Comparison of ENCODE assay signal across 31 cellular contexts in the genomic region with DNA sequence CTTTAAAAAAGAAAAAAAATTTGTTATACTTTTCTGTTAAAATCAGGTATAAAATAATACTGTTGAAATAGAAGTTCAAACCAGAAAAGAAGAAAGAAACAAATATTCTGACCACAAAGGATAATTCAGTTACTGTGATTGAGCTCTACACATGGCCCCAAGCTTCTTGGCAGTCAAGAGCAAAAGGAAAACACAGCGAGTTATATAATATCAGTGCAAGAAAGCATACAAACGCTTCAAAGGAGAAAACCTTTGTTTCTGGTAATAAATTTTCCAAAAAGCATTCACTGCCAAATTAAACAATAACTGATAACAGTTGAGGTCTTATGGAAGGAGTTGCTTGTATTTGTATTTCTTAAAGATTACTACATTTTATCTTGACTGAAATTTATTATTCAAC. TPM values are rescaled to one million over a fixed set of nuclear protein-coding genes. Genes with fewer than 3 reads are reported as not detected.
"Had no signal": no experiment of that assay in that cellular context is flagged by ENCODE, and none has a peak within 500 bp of the region (broad histone marks: within the 10 kb centered on the region; RNA-seq: fewer than 3 reads in every experiment).

No MANE protein-coding gene starts in this region.

- H3K27me3 Mint-ChIP-seq: naive B cell; progenitor cell of endocrine pancreas; stimulated activated naive B cell treated with anti-CD40 and anti-IgM and Interleukin-4, amounts not matched to agents 10 μg/mL and 1 μg/mL and 100 μg/mL, for 72 hours; stimulated activated naive CD8-positive, alpha-beta T cell treated with anti-CD3 and anti-CD28 coated beads, Interleukin-15, Interleukin-2, amounts not matched to agents 100 ng/mL and 50 ng/mL, for 24 hours had no signal

- H3K36me3 Mint-ChIP-seq: naive B cell; naive thymus-derived CD8-positive, alpha-beta T cell; stimulated activated effector memory CD8-positive, alpha-beta T cell treated with anti-CD3 and anti-CD28 coated beads, Interleukin-12 subunit alpha, Interleukin-12 subunit beta, amount 100 ng/mL, for 72 hours; stimulated activated naive B cell treated with anti-CD40 and anti-IgM and Interleukin-4, amounts not matched to agents 10 μg/mL and 1 μg/mL and 100 μg/mL, for 72 hours had no signal

- H3K27ac Mint-ChIP-seq: naive B cell; naive thymus-derived CD8-positive, alpha-beta T cell; nephron progenitor cell; progenitor cell of endocrine pancreas; stimulated activated effector memory CD8-positive, alpha-beta T cell treated with anti-CD3 and anti-CD28 coated beads, Interleukin-12 subunit alpha, Interleukin-12 subunit beta, amount 100 ng/mL, for 72 hours; stimulated activated naive B cell treated with anti-CD40 and anti-IgM and Interleukin-4, amounts not matched to agents 10 μg/mL and 1 μg/mL and 100 μg/mL, for 72 hours; stimulated activated naive CD8-positive, alpha-beta T cell treated with anti-CD3 and anti-CD28 coated beads, Interleukin-15, Interleukin-2, amounts not matched to agents 100 ng/mL and 50 ng/mL, for 24 hours had no signal

- H3K9me3 ChIP-seq: neutrophil, right lobe of liver, spleen, stomach, thoracic aorta, thyroid gland, tibial nerve, upper lobe of left lung, vagina had no signal

- ATAC-seq: naive thymus-derived CD8-positive, alpha-beta T cell; psoas muscle; right cardiac atrium; right lobe of liver; stimulated activated effector memory CD8-positive, alpha-beta T cell treated with anti-CD3 and anti-CD28 coated beads, Interleukin-12 subunit alpha, Interleukin-12 subunit beta, amount 100 ng/mL, for 72 hours; stimulated activated naive B cell treated with anti-CD40 and anti-IgM and Interleukin-4, amounts not matched to agents 10 μg/mL and 1 μg/mL and 100 μg/mL, for 72 hours had no signal

- H3K4me3 Mint-ChIP-seq: naive B cell; naive thymus-derived CD8-positive, alpha-beta T cell; nephron progenitor cell; neural crest cell; stimulated activated effector memory CD8-positive, alpha-beta T cell treated with anti-CD3 and anti-CD28 coated beads, Interleukin-12 subunit alpha, Interleukin-12 subunit beta, amount 100 ng/mL, for 72 hours; stimulated activated naive B cell treated with anti-CD40 and anti-IgM and Interleukin-4, amounts not matched to agents 10 μg/mL and 1 μg/mL and 100 μg/mL, for 72 hours; stimulated activated naive CD8-positive, alpha-beta T cell treated with anti-CD3 and anti-CD28 coated beads, Interleukin-15, Interleukin-2, amounts not matched to agents 100 ng/mL and 50 ng/mL, for 24 hours had no signal

- H3K4me1 Mint-ChIP-seq: naive B cell; naive thymus-derived CD8-positive, alpha-beta T cell; nephron progenitor cell; neural crest cell; stimulated activated effector memory CD8-positive, alpha-beta T cell treated with anti-CD3 and anti-CD28 coated beads, Interleukin-12 subunit alpha, Interleukin-12 subunit beta, amount 100 ng/mL, for 72 hours; stimulated activated naive B cell treated with anti-CD40 and anti-IgM and Interleukin-4, amounts not matched to agents 10 μg/mL and 1 μg/mL and 100 μg/mL, for 72 hours had no signal

- H3K4me3 ChIP-seq: psoas muscle, right lobe of liver, skin epidermis, smooth muscle cell, spleen, stomach, thoracic aorta, thyroid gland, tibial nerve, upper lobe of left lung, vagina had no signal

- H3K36me3 ChIP-seq: neutrophil, right lobe of liver, spleen, stomach, thoracic aorta, thyroid gland, tibial nerve, upper lobe of left lung, vagina had no signal

- DNase-seq: naive B cell; naive thymus-derived CD8-positive, alpha-beta T cell; nephron progenitor cell; nucleus accumbens; posterior cingulate gyrus; psoas muscle; right cardiac atrium; right lobe of liver; spleen; stimulated activated CD4-positive, alpha-beta T cell treated with anti-CD3 and anti-CD28 coated beads, Interleukin-15, amount 100 ng/mL, for 24 hours; stimulated activated CD4-positive, alpha-beta T cell treated with anti-CD3 and anti-CD28 coated beads, Interleukin-2, amount 100 ng/mL, for 24 hours; stimulated activated CD4-positive, alpha-beta T cell treated with anti-CD3 and anti-CD28 coated beads, Interleukin-2, amount 100 ng/mL, for 48 hours; stimulated activated CD4-positive, alpha-beta T cell treated with anti-CD3 and anti-CD28 coated beads, Interleukin-4, amount 100 ng/mL, for 24 hours; stimulated activated naive B cell treated with anti-CD40 and anti-IgM and Interleukin-4, amounts not matched to agents 10 μg/mL and 1 μg/mL and 100 μg/mL, for 72 hours; stimulated activated naive CD4-positive, alpha-beta T cell treated with Interleukin-2 at 50 U/mL for 16 hours; stomach; thyroid gland; trophoblast cell; upper lobe of left lung had no signal

- H3K4me1 ChIP-seq: parathyroid adenoma, psoas muscle, right lobe of liver, spleen, thyroid gland, tibial nerve, upper lobe of left lung, vagina had no signal

- FAIRE-seq: urothelium cell line had no signal

- H3K27me3 ChIP-seq: neutrophil, right lobe of liver, spleen, stomach, thyroid gland, tibial nerve, upper lobe of left lung, vagina had no signal

- H3K27ac ChIP-seq: neutrophil, parathyroid adenoma, psoas muscle, right lobe of liver, skin epidermis, spleen, stomach, thoracic aorta, thyroid gland, tibial nerve, upper lobe of left lung, vagina had no signal

RNA-seq across cellular contexts. Expression of a gene that starts 40.5 kb away (rescaled TPM):
- total RNA-seq: naive thymus-derived CD8-positive, alpha-beta T cell had no signal
- polyA plus RNA-seq: naive thymus-derived CD8-positive, alpha-beta T cell had no signal
